8 cellular contexts compared by ENCODE assay signal in the genomic region with DNA sequence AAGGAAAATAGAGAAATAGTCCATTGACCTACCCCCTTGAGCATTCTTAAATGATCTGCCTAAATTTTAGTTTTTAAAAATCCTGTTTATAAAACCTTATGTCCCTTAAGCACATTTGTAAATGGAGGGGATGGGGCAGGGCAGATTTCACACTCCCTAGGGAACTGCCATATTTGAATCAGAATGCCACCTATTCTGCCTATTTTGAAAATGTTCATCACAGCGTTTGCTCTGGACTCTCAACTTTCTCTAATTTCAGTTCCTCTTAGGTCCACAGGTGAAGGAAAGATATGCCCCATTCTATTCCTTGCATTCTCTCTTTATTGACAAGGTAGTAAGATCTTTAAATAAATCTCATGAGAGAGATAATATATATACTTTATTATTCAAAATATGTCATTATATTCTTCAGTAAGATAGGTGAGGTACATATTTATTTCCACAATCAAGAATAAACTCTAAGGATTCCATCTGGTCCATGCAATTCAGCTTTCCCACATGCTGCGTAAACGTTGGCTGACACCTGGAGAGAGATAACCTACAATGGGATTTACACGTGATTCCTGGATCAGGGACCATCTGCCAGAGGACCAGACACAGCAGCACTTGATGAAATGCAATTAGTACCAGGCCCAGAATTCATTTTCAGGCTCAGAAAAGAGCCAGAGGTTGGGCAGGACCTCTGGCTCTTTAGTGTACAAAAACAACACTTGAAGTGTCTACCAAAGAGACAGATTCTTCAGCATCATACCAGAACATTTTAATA. TPM values are rescaled to one million over a fixed set of nuclear protein-coding genes. Genes with fewer than 3 reads are reported as not detected.
DNase-seq lines count a peak whose midpoint lies in the region; ATAC-seq and TF ChIP-seq lines count a peak whose summit lies in the region.

No MANE protein-coding gene starts in this region.

- intact Hi-C loops in activated B cell treated with CpG ODN at 0.5 μM for 24 hours (cut with micrococcal nuclease) = loop anchor here (1.0 to 5.0 kb wide), 6 partner anchors 39 to 453 kb away; partner anchors contain the start of genes NEK2, PPP2R5A and SLC30A1
- intact Hi-C loops in left lung (cut with DNase I) = loop anchor here in 1 of 2 donors (5.0 kb wide), 1 partner anchor 129 kb away; no protein-coding TSS in a partner anchor

- POLR2A ChIA-PET in activated B cell treated with CpG ODN at 0.5 μM for 24 hours (lab: Charles Lee) = interaction anchor here (0.6 kb wide), 1 partner anchor 934 kb away, joined by 6 read pairs; no protein-coding TSS in a partner anchor

- peaks cover 7 to 36% of the 10 kb centered on the region in 2 donors for H3K4me1 ChIP-seq in left lung

- H3K27me3 Mint-ChIP-seq in HFFc6 (ENCODE audit: insufficient read depth) = peaks cover under 1% of the 10 kb centered on the region; the same call in 1 of the 2 replicates
- no peaks in the 10 kb centered on the region for H3K27me3 Mint-ChIP-seq in activated B cell treated with CpG ODN at 0.5 μM for 24 hours
- H3K27me3 Mint-ChIP-seq in natural killer cell treated with Interleukin-12 subunit alpha and Interleukin-12 subunit beta and Interleukin-15 and Interleukin-18, amount 100 ng/mL, for 72 hours = no peaks in the 10 kb centered on the region

- H3K4me1 Mint-ChIP-seq in HFFc6 (ENCODE audit: low read depth) (peaks cover 38% of the 10 kb centered on the region), activated B cell treated with CpG ODN at 0.5 μM for 24 hours (peaks cover 55% of the 10 kb centered on the region)
- H3K4me1 Mint-ChIP-seq in natural killer cell treated with Interleukin-12 subunit alpha and Interleukin-12 subunit beta and Interleukin-15 and Interleukin-18, amount 100 ng/mL, for 72 hours (ENCODE audit: low read depth in 2 of 2) = peaks cover 54 to 58% of the 10 kb centered on the region in 2 donors

- H3K9me3 ChIP-seq in left lung = no peaks in the 10 kb centered on the region

- CTCF ChIA-PET in activated B cell treated with CpG ODN at 0.5 μM for 24 hours (lab: Charles Lee) = interaction anchor here (1.0 kb wide), 1 partner anchor 12 kb away, joined by 3 read pairs; no protein-coding TSS in a partner anchor

- H3K4me3 Mint-ChIP-seq in HFFc6 = peak overlapping the region; percentile 92
- peak overlapping the region; percentile 89 for H3K4me3 Mint-ChIP-seq in activated B cell treated with CpG ODN at 0.5 μM for 24 hours
- peak overlapping the region; percentile 90 for H3K4me3 Mint-ChIP-seq in natural killer cell treated with Interleukin-12 subunit alpha and Interleukin-12 subunit beta and Interleukin-15 and Interleukin-18, amount 100 ng/mL, for 72 hours

- ATAC-seq in activated B cell treated with CpG ODN at 0.5 μM for 24 hours (ENCODE audit: low read depth) = no peak
- no peak for ATAC-seq in natural killer cell treated with Interleukin-12 subunit alpha and Interleukin-12 subunit beta and Interleukin-15 and Interleukin-18, amount 100 ng/mL, for 72 hours
- ATAC-seq in left lung = no peak

- no peak for TF ChIP-seq CTCF in HFFc6 (IDR thresholded peaks at IDR 0.05)
- TF ChIP-seq CTCF in activated B cell treated with CpG ODN at 0.5 μM for 24 hours (IDR thresholded peaks at IDR 0.05) = no peak
- no peak for TF ChIP-seq CTCF in left lung (IDR thresholded peaks at IDR 0.05)

- no peaks in the 10 kb centered on the region for H3K27me3 ChIP-seq in left lung

- H3K36me3 Mint-ChIP-seq in HFFc6 (ENCODE audit: low read depth) = peaks cover 7% of the 10 kb centered on the region; the same call in 1 of the 2 replicates
- peaks cover 9% of the 10 kb centered on the region for H3K36me3 Mint-ChIP-seq in activated B cell treated with CpG ODN at 0.5 μM for 24 hours (ENCODE audit: low read depth)
- H3K36me3 Mint-ChIP-seq in natural killer cell treated with Interleukin-12 subunit alpha and Interleukin-12 subunit beta and Interleukin-15 and Interleukin-18, amount 100 ng/mL, for 72 hours = no peaks in the 10 kb centered on the region

- H3K27ac Mint-ChIP-seq in HFFc6 (no peak overlapping the region; the same call in 1 of the 2 replicates), activated B cell treated with CpG ODN at 0.5 μM for 24 hours (peak overlapping the region; percentile 68)
- peak overlapping the region; percentile 79 to 90 for H3K27ac Mint-ChIP-seq in natural killer cell treated with Interleukin-12 subunit alpha and Interleukin-12 subunit beta and Interleukin-15 and Interleukin-18, amount 100 ng/mL, for 72 hours

- H3K9me3 Mint-ChIP-seq in HFFc6 = no peaks in the 10 kb centered on the region
- H3K9me3 Mint-ChIP-seq in activated B cell treated with CpG ODN at 0.5 μM for 24 hours = no peaks in the 10 kb centered on the region
- no peaks in the 10 kb centered on the region for H3K9me3 Mint-ChIP-seq in natural killer cell treated with Interleukin-12 subunit alpha and Interleukin-12 subunit beta and Interleukin-15 and Interleukin-18, amount 100 ng/mL, for 72 hours

- no peak overlapping the region for H3K4me3 ChIP-seq in left lung

- H3K27ac ChIP-seq in left lung = no peak overlapping the region

- H3K36me3 ChIP-seq in left lung = no peaks in the 10 kb centered on the region

- peak; percentile 55 for DNase-seq in NCI-H748 (lab: John Stamatoyannopoulos, UW; ENCODE audit: unreplicated experiment)
- no peak for DNase-seq in NCI-H748 treated with DMSO at 0.1 percent for 48 hours (lab: John Stamatoyannopoulos, UW)
- no peak for DNase-seq in HFFc6
- DNase-seq in activated B cell treated with CpG ODN at 0.5 μM for 24 hours = no peak
- DNase-seq in natural killer cell treated with Interleukin-12 subunit alpha and Interleukin-12 subunit beta and Interleukin-15 and Interleukin-18, amount 100 ng/mL, for 72 hours (ENCODE audit: low spot score) = no peak
- no peak for DNase-seq in activated gamma-delta T cell treated with Interleukin-2 at 50 U/mL for 16 hours
- no peak for DNase-seq in left lung
- DNase-seq in effector CD8-positive, alpha-beta T cell (lab: John Stamatoyannopoulos, UW) = no peak

RNA-seq across cellular contexts. Expression of gene LPGAT1, which starts 1.2 kb away (rescaled TPM):
- total RNA-seq in HFFc6 (2021; fragmentation: NEBNext Ultra II Directional; extraction: Animal tissue kit (Norgen Biotek cat#: 25700)) = 10 to 100 TPM; 36.4 to 50.4 (median 44.9) TPM
- total RNA-seq in activated B cell treated with CpG ODN at 0.5 μM for 24 hours (39.2 and 43.6 TPM in 2 replicates), left lung (10 to 100 TPM; 38.9 to 47.1 TPM)
- total RNA-seq in natural killer cell treated with Interleukin-12 subunit alpha and Interleukin-12 subunit beta and Interleukin-15 and Interleukin-18, amount 100 ng/mL, for 72 hours = 10 to 100 TPM; 27.2 to 54.3 TPM
